Comparison of ENCODE assay signal across 1 cellular context in genomic region chr10:75209325-75210192, GRCh38.
A peak's percentile ranks its signal among the peaks of the same experiment; 100 is the strongest.
TF ChIP-seq lines count a peak whose summit lies in the region.

No MANE protein-coding gene starts in this region.

TF ChIP-seq in K562, 482 proteins besides CTCF, POLR2A, EP300 and RAD21 (continued from another document and continues in another):
- peak; percentile 82; the same call in 1 of the 2 replicates for TF ChIP-seq TSHZ1 (CRISPR knock-in tag; IDR thresholded peaks at IDR 0.05)
- TF ChIP-seq CBX1 (IDR thresholded peaks at IDR 0.05; ENCODE audit: low read depth): no peak
- TF ChIP-seq, protein P1, sequence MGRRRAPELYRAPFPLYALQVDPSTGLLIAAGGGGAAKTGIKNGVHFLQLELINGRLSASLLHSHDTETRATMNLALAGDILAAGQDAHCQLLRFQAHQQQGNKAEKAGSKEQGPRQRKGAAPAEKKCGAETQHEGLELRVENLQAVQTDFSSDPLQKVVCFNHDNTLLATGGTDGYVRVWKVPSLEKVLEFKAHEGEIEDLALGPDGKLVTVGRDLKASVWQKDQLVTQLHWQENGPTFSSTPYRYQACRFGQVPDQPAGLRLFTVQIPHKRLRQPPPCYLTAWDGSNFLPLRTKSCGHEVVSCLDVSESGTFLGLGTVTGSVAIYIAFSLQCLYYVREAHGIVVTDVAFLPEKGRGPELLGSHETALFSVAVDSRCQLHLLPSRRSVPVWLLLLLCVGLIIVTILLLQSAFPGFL (CRISPR knock-in tag; IDR thresholded peaks at IDR 0.05): no peak
- no peak for TF ChIP-seq HOXB6 (CRISPR knock-in tag; IDR thresholded peaks at IDR 0.05; ENCODE audit: borderline replicate concordance)
- TF ChIP-seq E2F1 (CRISPR knock-in tag; IDR thresholded peaks at IDR 0.05): no peak; the same call in 1 of the 2 replicates
- peak; percentile 73 for TF ChIP-seq NFE2 (IDR thresholded peaks at IDR 0.05; ENCODE audit: low read depth)
- TF ChIP-seq CBX3 (IDR thresholded peaks at IDR 0.05; ENCODE audit: borderline replicate concordance in 1 of 2, low read length in 2 of 2): peak in 1 of 2 experiments; percentile 24; a peak in 1 of 3 replicates
- no peak for TF ChIP-seq RBBP5 (IDR thresholded peaks at IDR 0.05; ENCODE audit: borderline replicate concordance, insufficient read depth, low read length, poor library complexity, severe bottlenecking)
- TF ChIP-seq HDGF (IDR thresholded peaks at IDR 0.05): peak; percentile 89
- peak; percentile 97 for TF ChIP-seq ZNF668 (CRISPR knock-in tag; IDR thresholded peaks at IDR 0.05)
- no peak for TF ChIP-seq TAF7 (tag; IDR thresholded peaks at IDR 0.05)
- no peak for TF ChIP-seq PCBP1 (IDR thresholded peaks at IDR 0.05; ENCODE audit: low read depth, low read length, poor library complexity, severe bottlenecking)
- TF ChIP-seq ZKSCAN3 (CRISPR knock-in tag; IDR thresholded peaks at IDR 0.05): no peak
- no peak for TF ChIP-seq ZC3H4 (CRISPR knock-in tag; IDR thresholded peaks at IDR 0.05; ENCODE audit: borderline replicate concordance)
- TF ChIP-seq, protein P2, sequence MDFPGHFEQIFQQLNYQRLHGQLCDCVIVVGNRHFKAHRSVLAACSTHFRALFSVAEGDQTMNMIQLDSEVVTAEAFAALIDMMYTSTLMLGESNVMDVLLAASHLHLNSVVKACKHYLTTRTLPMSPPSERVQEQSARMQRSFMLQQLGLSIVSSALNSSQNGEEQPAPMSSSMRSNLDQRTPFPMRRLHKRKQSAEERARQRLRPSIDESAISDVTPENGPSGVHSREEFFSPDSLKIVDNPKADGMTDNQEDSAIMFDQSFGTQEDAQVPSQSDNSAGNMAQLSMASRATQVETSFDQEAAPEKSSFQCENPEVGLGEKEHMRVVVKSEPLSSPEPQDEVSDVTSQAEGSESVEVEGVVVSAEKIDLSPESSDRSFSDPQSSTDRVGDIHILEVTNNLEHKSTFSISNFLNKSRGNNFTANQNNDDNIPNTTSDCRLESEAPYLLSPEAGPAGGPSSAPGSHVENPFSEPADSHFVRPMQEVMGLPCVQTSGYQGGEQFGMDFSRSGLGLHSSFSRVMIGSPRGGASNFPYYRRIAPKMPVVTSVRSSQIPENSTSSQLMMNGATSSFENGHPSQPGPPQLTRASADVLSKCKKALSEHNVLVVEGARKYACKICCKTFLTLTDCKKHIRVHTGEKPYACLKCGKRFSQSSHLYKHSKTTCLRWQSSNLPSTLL (IDR thresholded peaks at IDR 0.05): no peak
- TF ChIP-seq, protein P3, sequence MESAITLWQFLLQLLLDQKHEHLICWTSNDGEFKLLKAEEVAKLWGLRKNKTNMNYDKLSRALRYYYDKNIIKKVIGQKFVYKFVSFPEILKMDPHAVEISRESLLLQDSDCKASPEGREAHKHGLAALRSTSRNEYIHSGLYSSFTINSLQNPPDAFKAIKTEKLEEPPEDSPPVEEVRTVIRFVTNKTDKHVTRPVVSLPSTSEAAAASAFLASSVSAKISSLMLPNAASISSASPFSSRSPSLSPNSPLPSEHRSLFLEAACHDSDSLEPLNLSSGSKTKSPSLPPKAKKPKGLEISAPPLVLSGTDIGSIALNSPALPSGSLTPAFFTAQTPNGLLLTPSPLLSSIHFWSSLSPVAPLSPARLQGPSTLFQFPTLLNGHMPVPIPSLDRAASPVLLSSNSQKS (CRISPR knock-in tag; IDR thresholded peaks at IDR 0.05): 0 out of 2 replicates have a peak, but pooled peaks have one; percentile 72
- TF ChIP-seq ZBTB33 (CRISPR knock-in tag; IDR thresholded peaks at IDR 0.05): peak; percentile 58; the same call in 1 of the 2 replicates
- TF ChIP-seq HDAC3 (IDR thresholded peaks at IDR 0.05; ENCODE audit: borderline replicate concordance, partially characterized antibody): no peak
- TF ChIP-seq, protein P4, sequence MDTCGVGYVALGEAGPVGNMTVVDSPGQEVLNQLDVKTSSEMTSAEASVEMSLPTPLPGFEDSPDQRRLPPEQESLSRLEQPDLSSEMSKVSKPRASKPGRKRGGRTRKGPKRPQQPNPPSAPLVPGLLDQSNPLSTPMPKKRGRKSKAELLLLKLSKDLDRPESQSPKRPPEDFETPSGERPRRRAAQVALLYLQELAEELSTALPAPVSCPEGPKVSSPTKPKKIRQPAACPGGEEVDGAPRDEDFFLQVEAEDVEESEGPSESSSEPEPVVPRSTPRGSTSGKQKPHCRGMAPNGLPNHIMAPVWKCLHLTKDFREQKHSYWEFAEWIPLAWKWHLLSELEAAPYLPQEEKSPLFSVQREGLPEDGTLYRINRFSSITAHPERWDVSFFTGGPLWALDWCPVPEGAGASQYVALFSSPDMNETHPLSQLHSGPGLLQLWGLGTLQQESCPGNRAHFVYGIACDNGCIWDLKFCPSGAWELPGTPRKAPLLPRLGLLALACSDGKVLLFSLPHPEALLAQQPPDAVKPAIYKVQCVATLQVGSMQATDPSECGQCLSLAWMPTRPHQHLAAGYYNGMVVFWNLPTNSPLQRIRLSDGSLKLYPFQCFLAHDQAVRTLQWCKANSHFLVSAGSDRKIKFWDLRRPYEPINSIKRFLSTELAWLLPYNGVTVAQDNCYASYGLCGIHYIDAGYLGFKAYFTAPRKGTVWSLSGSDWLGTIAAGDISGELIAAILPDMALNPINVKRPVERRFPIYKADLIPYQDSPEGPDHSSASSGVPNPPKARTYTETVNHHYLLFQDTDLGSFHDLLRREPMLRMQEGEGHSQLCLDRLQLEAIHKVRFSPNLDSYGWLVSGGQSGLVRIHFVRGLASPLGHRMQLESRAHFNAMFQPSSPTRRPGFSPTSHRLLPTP (IDR thresholded peaks at IDR 0.05; ENCODE audit: borderline replicate concordance, extremely low read depth, insufficient read length): no peak
- no peak for TF ChIP-seq SIN3A (IDR thresholded peaks at IDR 0.05; ENCODE audit: borderline replicate concordance in 2 of 2, control insufficient read depth in 1 of 2, low read depth in 2 of 2, low read length in 2 of 2)
- peak in 1 of 2 experiments; percentile 27; a peak in 1 of 4 replicates for TF ChIP-seq MAZ (CRISPR knock-in tag; conservative IDR thresholded peaks at IDR 0.05 in 1 of 2, IDR thresholded peaks at IDR 0.05 in 1 of 2)
- peak; percentile 6; the same call in 1 of the 2 replicates for TF ChIP-seq BCOR (IDR thresholded peaks at IDR 0.05)
- no peak for TF ChIP-seq MYNN (IDR thresholded peaks at IDR 0.05)
- no peak for TF ChIP-seq MYNN (CRISPR knock-in tag; IDR thresholded peaks at IDR 0.05)
- TF ChIP-seq CBX8 (IDR thresholded peaks at IDR 0.05; ENCODE audit: borderline replicate concordance, extremely low read depth, low read depth, low read length, poor library complexity, severe bottlenecking): no peak
- TF ChIP-seq ARID2 (IDR thresholded peaks at IDR 0.05): no peak
- TF ChIP-seq ZBTB8A (IDR thresholded peaks at IDR 0.05; ENCODE audit: partially characterized antibody): no peak
- TF ChIP-seq ZNF696 (CRISPR knock-in tag; conservative IDR thresholded peaks at IDR 0.05): no peak
- TF ChIP-seq ADNP (tag; IDR thresholded peaks at IDR 0.05): 0 out of 2 replicates have a peak, but pooled peaks have one; percentile 25
- TF ChIP-seq, protein P5, sequence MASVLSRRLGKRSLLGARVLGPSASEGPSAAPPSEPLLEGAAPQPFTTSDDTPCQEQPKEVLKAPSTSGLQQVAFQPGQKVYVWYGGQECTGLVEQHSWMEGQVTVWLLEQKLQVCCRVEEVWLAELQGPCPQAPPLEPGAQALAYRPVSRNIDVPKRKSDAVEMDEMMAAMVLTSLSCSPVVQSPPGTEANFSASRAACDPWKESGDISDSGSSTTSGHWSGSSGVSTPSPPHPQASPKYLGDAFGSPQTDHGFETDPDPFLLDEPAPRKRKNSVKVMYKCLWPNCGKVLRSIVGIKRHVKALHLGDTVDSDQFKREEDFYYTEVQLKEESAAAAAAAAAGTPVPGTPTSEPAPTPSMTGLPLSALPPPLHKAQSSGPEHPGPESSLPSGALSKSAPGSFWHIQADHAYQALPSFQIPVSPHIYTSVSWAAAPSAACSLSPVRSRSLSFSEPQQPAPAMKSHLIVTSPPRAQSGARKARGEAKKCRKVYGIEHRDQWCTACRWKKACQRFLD (CRISPR knock-in tag; IDR thresholded peaks at IDR 0.05): peak; percentile 99
- TF ChIP-seq ZNF717 (CRISPR knock-in tag; IDR thresholded peaks at IDR 0.05): no peak
- TF ChIP-seq, protein P6, sequence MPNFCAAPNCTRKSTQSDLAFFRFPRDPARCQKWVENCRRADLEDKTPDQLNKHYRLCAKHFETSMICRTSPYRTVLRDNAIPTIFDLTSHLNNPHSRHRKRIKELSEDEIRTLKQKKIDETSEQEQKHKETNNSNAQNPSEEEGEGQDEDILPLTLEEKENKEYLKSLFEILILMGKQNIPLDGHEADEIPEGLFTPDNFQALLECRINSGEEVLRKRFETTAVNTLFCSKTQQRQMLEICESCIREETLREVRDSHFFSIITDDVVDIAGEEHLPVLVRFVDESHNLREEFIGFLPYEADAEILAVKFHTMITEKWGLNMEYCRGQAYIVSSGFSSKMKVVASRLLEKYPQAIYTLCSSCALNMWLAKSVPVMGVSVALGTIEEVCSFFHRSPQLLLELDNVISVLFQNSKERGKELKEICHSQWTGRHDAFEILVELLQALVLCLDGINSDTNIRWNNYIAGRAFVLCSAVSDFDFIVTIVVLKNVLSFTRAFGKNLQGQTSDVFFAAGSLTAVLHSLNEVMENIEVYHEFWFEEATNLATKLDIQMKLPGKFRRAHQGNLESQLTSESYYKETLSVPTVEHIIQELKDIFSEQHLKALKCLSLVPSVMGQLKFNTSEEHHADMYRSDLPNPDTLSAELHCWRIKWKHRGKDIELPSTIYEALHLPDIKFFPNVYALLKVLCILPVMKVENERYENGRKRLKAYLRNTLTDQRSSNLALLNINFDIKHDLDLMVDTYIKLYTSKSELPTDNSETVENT (CRISPR knock-in tag; IDR thresholded peaks at IDR 0.05): no peak
- TF ChIP-seq, protein P7, sequence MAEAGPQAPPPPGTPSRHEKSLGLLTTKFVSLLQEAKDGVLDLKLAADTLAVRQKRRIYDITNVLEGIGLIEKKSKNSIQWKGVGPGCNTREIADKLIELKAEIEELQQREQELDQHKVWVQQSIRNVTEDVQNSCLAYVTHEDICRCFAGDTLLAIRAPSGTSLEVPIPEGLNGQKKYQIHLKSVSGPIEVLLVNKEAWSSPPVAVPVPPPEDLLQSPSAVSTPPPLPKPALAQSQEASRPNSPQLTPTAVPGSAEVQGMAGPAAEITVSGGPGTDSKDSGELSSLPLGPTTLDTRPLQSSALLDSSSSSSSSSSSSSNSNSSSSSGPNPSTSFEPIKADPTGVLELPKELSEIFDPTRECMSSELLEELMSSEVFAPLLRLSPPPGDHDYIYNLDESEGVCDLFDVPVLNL (CRISPR knock-in tag; IDR thresholded peaks at IDR 0.05; ENCODE audit: low read depth): no peak
- TF ChIP-seq JUNB (CRISPR knock-in tag; conservative IDR thresholded peaks at IDR 0.05): no peak
- no peak for TF ChIP-seq ZSCAN32 (CRISPR knock-in tag; IDR thresholded peaks at IDR 0.05)
- peak; percentile 75; the same call in 1 of the 2 replicates for TF ChIP-seq ZNF354B (CRISPR knock-in tag; IDR thresholded peaks at IDR 0.05)
- TF ChIP-seq U2AF1 (optimal IDR thresholded peaks at IDR 0.05; ENCODE audit: low read depth, low read length): no peak
- no peak for TF ChIP-seq TAL1 (IDR thresholded peaks at IDR 0.05)
- TF ChIP-seq CAMTA2 (CRISPR knock-in tag; conservative IDR thresholded peaks at IDR 0.05): peak; percentile 96
- TF ChIP-seq SLC30A9 (CRISPR knock-in tag; IDR thresholded peaks at IDR 0.05): no peak
- no peak for TF ChIP-seq TAF15 (IDR thresholded peaks at IDR 0.05; ENCODE audit: low read depth, low read length)
- TF ChIP-seq ETS1 (conservative IDR thresholded peaks at IDR 0.05; ENCODE audit: control insufficient read depth, low read depth, low read length): no peak
